ENCODE assay signal across 1 cellular context in genomic region chr11:76702378-76703128, GRCh38.
TF ChIP-seq lines count a peak whose summit lies in the region.

No MANE protein-coding gene starts in this region.

TF ChIP-seq in K562, 482 proteins besides CTCF, POLR2A, EP300 and RAD21 (continued from another document and continues in another):
- TF ChIP-seq, protein P1, sequence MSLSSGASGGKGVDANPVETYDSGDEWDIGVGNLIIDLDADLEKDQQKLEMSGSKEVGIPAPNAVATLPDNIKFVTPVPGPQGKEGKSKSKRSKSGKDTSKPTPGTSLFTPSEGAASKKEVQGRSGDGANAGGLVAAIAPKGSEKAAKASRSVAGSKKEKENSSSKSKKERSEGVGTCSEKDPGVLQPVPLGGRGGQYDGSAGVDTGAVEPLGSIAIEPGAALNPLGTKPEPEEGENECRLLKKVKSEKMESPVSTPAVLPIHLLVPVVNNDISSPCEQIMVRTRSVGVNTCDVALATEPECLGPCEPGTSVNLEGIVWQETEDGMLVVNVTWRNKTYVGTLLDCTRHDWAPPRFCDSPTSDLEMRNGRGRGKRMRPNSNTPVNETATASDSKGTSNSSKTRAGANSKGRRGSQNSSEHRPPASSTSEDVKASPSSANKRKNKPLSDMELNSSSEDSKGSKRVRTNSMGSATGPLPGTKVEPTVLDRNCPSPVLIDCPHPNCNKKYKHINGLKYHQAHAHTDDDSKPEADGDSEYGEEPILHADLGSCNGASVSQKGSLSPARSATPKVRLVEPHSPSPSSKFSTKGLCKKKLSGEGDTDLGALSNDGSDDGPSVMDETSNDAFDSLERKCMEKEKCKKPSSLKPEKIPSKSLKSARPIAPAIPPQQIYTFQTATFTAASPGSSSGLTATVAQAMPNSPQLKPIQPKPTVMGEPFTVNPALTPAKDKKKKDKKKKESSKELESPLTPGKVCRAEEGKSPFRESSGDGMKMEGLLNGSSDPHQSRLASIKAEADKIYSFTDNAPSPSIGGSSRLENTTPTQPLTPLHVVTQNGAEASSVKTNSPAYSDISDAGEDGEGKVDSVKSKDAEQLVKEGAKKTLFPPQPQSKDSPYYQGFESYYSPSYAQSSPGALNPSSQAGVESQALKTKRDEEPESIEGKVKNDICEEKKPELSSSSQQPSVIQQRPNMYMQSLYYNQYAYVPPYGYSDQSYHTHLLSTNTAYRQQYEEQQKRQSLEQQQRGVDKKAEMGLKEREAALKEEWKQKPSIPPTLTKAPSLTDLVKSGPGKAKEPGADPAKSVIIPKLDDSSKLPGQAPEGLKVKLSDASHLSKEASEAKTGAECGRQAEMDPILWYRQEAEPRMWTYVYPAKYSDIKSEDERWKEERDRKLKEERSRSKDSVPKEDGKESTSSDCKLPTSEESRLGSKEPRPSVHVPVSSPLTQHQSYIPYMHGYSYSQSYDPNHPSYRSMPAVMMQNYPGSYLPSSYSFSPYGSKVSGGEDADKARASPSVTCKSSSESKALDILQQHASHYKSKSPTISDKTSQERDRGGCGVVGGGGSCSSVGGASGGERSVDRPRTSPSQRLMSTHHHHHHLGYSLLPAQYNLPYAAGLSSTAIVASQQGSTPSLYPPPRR (CRISPR knock-in tag; IDR thresholded peaks at IDR 0.05; ENCODE audit: borderline replicate concordance): peak; percentile 45; the same call in 1 of the 2 replicates
- TF ChIP-seq ZFX (CRISPR knock-in tag; IDR thresholded peaks at IDR 0.05): peak; percentile 48; the same call in 1 of the 2 replicates
- TF ChIP-seq, protein P2, sequence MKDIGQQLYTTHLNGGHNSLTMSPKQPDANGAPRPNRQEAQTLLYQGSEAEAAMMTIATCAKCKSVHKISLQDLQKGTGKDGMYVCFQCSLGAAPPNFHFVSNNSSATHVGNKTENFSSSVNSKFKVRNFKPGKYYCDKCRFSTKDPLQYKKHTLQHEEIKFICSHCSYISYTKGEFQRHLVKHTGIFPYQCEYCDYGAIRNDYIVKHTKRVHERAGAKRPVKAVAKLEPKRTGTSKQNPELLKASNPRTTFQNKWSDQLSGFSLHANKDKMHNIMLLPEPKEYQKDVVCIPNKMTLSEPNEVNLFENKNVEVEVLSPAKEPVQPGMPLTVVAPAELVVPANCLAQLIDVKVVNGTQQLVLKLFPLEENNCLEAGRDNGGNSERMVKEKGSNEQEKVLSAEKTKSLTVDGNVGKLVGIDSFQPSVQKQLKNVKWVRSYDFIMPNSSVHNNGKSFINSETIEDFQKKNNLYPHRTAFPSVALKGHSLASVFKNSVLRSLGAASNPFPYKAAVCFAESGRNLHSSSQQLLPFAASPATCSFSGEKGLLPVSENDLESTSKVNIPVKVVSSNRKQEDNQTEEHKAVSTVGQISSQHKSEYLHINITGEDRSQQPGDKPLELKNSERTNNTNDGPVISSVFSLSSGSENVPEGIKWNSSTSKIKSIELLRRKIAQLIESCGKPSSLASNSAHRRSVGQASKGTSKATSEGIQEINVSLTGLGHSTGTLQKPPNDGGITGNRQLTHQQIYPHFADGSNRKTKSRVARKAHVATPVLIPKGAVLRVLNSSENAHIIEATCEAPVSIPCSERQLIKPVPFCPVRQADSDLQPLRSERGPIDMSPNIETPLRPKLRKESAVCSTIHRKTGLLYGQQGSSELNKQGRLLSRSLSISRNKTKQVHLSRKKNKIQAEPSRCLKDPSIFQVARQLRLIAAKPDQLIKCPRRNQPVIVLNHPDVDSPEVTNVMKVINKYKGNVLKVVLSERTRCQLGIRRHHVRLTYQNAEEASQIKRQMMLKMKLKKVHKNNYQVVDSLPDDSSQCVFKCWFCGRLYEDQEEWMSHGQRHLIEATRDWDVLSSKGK (CRISPR knock-in tag; IDR thresholded peaks at IDR 0.05): no peak
- TF ChIP-seq, protein P3, sequence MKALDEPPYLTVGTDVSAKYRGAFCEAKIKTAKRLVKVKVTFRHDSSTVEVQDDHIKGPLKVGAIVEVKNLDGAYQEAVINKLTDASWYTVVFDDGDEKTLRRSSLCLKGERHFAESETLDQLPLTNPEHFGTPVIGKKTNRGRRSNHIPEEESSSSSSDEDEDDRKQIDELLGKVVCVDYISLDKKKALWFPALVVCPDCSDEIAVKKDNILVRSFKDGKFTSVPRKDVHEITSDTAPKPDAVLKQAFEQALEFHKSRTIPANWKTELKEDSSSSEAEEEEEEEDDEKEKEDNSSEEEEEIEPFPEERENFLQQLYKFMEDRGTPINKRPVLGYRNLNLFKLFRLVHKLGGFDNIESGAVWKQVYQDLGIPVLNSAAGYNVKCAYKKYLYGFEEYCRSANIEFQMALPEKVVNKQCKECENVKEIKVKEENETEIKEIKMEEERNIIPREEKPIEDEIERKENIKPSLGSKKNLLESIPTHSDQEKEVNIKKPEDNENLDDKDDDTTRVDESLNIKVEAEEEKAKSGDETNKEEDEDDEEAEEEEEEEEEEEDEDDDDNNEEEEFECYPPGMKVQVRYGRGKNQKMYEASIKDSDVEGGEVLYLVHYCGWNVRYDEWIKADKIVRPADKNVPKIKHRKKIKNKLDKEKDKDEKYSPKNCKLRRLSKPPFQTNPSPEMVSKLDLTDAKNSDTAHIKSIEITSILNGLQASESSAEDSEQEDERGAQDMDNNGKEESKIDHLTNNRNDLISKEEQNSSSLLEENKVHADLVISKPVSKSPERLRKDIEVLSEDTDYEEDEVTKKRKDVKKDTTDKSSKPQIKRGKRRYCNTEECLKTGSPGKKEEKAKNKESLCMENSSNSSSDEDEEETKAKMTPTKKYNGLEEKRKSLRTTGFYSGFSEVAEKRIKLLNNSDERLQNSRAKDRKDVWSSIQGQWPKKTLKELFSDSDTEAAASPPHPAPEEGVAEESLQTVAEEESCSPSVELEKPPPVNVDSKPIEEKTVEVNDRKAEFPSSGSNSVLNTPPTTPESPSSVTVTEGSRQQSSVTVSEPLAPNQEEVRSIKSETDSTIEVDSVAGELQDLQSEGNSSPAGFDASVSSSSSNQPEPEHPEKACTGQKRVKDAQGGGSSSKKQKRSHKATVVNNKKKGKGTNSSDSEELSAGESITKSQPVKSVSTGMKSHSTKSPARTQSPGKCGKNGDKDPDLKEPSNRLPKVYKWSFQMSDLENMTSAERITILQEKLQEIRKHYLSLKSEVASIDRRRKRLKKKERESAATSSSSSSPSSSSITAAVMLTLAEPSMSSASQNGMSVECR (CRISPR knock-in tag; IDR thresholded peaks at IDR 0.05): no peak
- no peak for TF ChIP-seq ZNF143 (CRISPR knock-in tag; IDR thresholded peaks at IDR 0.05)
- peak; percentile 72 for TF ChIP-seq CXXC5 (CRISPR knock-in tag; IDR thresholded peaks at IDR 0.05)
- no peak for TF ChIP-seq NR2C1 (IDR thresholded peaks at IDR 0.05)
- TF ChIP-seq NR2C1 (tag; IDR thresholded peaks at IDR 0.05): peak; percentile 59
- TF ChIP-seq KLF16 (IDR thresholded peaks at IDR 0.05): peak; percentile 86
- TF ChIP-seq CHD1 (IDR thresholded peaks at IDR 0.05; ENCODE audit: low read length): no peak
- peak; percentile 99 for TF ChIP-seq SOX6 (IDR thresholded peaks at IDR 0.05)
- 0 out of 2 replicates have a peak, but pooled peaks have one; percentile 32 for TF ChIP-seq L3MBTL2 (IDR thresholded peaks at IDR 0.05)
- peak in 1 of 2 experiments; percentile 88; a peak in 2 of 4 replicates for TF ChIP-seq TBL1XR1 (IDR thresholded peaks at IDR 0.05; ENCODE audit: low read length in 2 of 2)
- TF ChIP-seq E2F8 (IDR thresholded peaks at IDR 0.05; ENCODE audit: low read depth, partially characterized antibody): no peak
- 0 out of 2 replicates have a peak, but pooled peaks have one; percentile 26 for TF ChIP-seq ZBTB17 (CRISPR knock-in tag; IDR thresholded peaks at IDR 0.05)
- peak; percentile 97 for TF ChIP-seq SMARCA4 (IDR thresholded peaks at IDR 0.05)
- peak; percentile 94 for TF ChIP-seq TAL1 (IDR thresholded peaks at IDR 0.05)
- TF ChIP-seq MAFK (IDR thresholded peaks at IDR 0.05; ENCODE audit: low read length): peak; percentile 75
- TF ChIP-seq, protein P4, sequence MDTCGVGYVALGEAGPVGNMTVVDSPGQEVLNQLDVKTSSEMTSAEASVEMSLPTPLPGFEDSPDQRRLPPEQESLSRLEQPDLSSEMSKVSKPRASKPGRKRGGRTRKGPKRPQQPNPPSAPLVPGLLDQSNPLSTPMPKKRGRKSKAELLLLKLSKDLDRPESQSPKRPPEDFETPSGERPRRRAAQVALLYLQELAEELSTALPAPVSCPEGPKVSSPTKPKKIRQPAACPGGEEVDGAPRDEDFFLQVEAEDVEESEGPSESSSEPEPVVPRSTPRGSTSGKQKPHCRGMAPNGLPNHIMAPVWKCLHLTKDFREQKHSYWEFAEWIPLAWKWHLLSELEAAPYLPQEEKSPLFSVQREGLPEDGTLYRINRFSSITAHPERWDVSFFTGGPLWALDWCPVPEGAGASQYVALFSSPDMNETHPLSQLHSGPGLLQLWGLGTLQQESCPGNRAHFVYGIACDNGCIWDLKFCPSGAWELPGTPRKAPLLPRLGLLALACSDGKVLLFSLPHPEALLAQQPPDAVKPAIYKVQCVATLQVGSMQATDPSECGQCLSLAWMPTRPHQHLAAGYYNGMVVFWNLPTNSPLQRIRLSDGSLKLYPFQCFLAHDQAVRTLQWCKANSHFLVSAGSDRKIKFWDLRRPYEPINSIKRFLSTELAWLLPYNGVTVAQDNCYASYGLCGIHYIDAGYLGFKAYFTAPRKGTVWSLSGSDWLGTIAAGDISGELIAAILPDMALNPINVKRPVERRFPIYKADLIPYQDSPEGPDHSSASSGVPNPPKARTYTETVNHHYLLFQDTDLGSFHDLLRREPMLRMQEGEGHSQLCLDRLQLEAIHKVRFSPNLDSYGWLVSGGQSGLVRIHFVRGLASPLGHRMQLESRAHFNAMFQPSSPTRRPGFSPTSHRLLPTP (IDR thresholded peaks at IDR 0.05; ENCODE audit: borderline replicate concordance, extremely low read depth, insufficient read length): peak; percentile 54
- peak; percentile 87 for TF ChIP-seq PML (IDR thresholded peaks at IDR 0.05; ENCODE audit: low read length)
- TF ChIP-seq PURB (CRISPR knock-in tag; IDR thresholded peaks at IDR 0.05; ENCODE audit: low read depth): no peak
- TF ChIP-seq ZNF134 (CRISPR knock-in tag; conservative IDR thresholded peaks at IDR 0.05): no peak; the same call in 1 of the 2 replicates
- TF ChIP-seq ZNF766 (CRISPR knock-in tag; conservative IDR thresholded peaks at IDR 0.05): 0 out of 2 replicates have a peak, but pooled peaks have one; percentile 19
- no peak for TF ChIP-seq ZNF785 (CRISPR knock-in tag; IDR thresholded peaks at IDR 0.05)
- TF ChIP-seq KDM2B (CRISPR knock-in tag; IDR thresholded peaks at IDR 0.05): no peak
- peak; percentile 55; the same call in 1 of the 2 replicates for TF ChIP-seq CREM (IDR thresholded peaks at IDR 0.05; ENCODE audit: low read depth)
- TF ChIP-seq HLTF (IDR thresholded peaks at IDR 0.05): no peak
- TF ChIP-seq, protein P5, sequence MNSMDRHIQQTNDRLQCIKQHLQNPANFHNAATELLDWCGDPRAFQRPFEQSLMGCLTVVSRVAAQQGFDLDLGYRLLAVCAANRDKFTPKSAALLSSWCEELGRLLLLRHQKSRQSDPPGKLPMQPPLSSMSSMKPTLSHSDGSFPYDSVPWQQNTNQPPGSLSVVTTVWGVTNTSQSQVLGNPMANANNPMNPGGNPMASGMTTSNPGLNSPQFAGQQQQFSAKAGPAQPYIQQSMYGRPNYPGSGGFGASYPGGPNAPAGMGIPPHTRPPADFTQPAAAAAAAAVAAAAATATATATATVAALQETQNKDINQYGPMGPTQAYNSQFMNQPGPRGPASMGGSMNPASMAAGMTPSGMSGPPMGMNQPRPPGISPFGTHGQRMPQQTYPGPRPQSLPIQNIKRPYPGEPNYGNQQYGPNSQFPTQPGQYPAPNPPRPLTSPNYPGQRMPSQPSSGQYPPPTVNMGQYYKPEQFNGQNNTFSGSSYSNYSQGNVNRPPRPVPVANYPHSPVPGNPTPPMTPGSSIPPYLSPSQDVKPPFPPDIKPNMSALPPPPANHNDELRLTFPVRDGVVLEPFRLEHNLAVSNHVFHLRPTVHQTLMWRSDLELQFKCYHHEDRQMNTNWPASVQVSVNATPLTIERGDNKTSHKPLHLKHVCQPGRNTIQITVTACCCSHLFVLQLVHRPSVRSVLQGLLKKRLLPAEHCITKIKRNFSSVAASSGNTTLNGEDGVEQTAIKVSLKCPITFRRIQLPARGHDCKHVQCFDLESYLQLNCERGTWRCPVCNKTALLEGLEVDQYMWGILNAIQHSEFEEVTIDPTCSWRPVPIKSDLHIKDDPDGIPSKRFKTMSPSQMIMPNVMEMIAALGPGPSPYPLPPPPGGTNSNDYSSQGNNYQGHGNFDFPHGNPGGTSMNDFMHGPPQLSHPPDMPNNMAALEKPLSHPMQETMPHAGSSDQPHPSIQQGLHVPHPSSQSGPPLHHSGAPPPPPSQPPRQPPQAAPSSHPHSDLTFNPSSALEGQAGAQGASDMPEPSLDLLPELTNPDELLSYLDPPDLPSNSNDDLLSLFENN (IDR thresholded peaks at IDR 0.05; ENCODE audit: low read depth in 2 of 2, low read length in 2 of 2): peak in 1 of 2 experiments; percentile 86; a peak in 2 of 4 replicates
- peak; percentile 89 for TF ChIP-seq JUN (IDR thresholded peaks at IDR 0.05; ENCODE audit: borderline replicate concordance, low read depth, low read length)
- TF ChIP-seq JUN (CRISPR knock-in tag; IDR thresholded peaks at IDR 0.05; ENCODE audit: borderline replicate concordance): no peak; the same call in 1 of the 2 replicates
- TF ChIP-seq ZFP30 (CRISPR knock-in tag; IDR thresholded peaks at IDR 0.05; ENCODE audit: borderline replicate concordance): no peak
- TF ChIP-seq ZC3H8 (IDR thresholded peaks at IDR 0.05): no peak
- 0 out of 2 replicates have a peak, but pooled peaks have one; percentile 35 for TF ChIP-seq NCOA6 (IDR thresholded peaks at IDR 0.05)
- peak; percentile 71; the same call in 1 of the 2 replicates for TF ChIP-seq ZBTB2 (IDR thresholded peaks at IDR 0.05)
- TF ChIP-seq NFE2L1 (tag; IDR thresholded peaks at IDR 0.05; ENCODE audit: borderline replicate concordance, low read depth): peak; percentile 23; the same call in 1 of the 2 replicates
- no peak for TF ChIP-seq HDAC6 (IDR thresholded peaks at IDR 0.05; ENCODE audit: low read depth, low read length)
